In genomic region chr2:143248631-143249030, GRCh38 we compare ENCODE assay signal across 17 cellular contexts.
"Had no signal": no experiment of that assay in that cellular context is flagged by ENCODE, and none has a peak within 500 bp of the region (broad histone marks: within the 10 kb centered on the region; RNA-seq: fewer than 3 reads in every experiment).

No MANE protein-coding gene starts in this region.

- H3K9me3 Mint-ChIP-seq: T-helper 2 cell treated with Interferon-gamma antibody and Interleukin-4, amounts not matched to agents 5 μg/mL and 100 μg/mL, for 36 hours had no signal

- H3K4me3 Mint-ChIP-seq: T-helper 2 cell treated with Interferon-gamma antibody and Interleukin-4, amounts not matched to agents 5 μg/mL and 100 μg/mL, for 36 hours had no signal

- H3K4me3 ChIP-seq: ascending aorta, breast epithelium, gastroesophageal sphincter, heart right ventricle, ovary, right lobe of liver, smooth muscle cell, stomach, testis, upper lobe of right lung had no signal

- H3K4me2 ChIP-seq: smooth muscle cell had no signal

- H3K4me1 ChIP-seq: ascending aorta, breast epithelium, gastroesophageal sphincter, right lobe of liver, stomach, testis, upper lobe of right lung had no signal

- H3K27ac Mint-ChIP-seq: T-helper 2 cell treated with Interferon-gamma antibody and Interleukin-4, amounts not matched to agents 5 μg/mL and 100 μg/mL, for 36 hours had no signal

- ATAC-seq: gastroesophageal sphincter, heart right ventricle, left lobe of liver, right lobe of liver, upper lobe of right lung had no signal

- H3K27ac ChIP-seq: ascending aorta, breast epithelium, gastroesophageal sphincter, heart right ventricle, ovary, right lobe of liver, stomach, testis, upper lobe of right lung had no signal

- H3K9me3 ChIP-seq: ascending aorta, breast epithelium, gastroesophageal sphincter, heart right ventricle, ovary, right lobe of liver, stomach, testis, upper lobe of right lung had no signal

- DNase-seq: activated CD4-positive, alpha-beta T cell treated with anti-CD3 and anti-CD28 coated beads, Interleukin-2, amount 50 U/mL, for 1 hour; heart right ventricle; midbrain; ovary; right lobe of liver; stimulated activated CD4-positive, alpha-beta T cell treated with anti-CD3 and anti-CD28 coated beads, Interleukin-4, amount 100 ng/mL, for 4 hours; stimulated activated CD8-positive, alpha-beta memory T cell treated with anti-CD3 and anti-CD28 coated beads, Interleukin-4, amount 100 ng/mL, for 48 hours; stomach; SW 1271; testis; upper lobe of right lung had no signal
